Comparison of ENCODE assay signal across 21 cellular contexts in genomic region chr22:44584256-44584902, GRCh38.
DNase-seq lines count a peak whose midpoint lies in the region; ATAC-seq and TF ChIP-seq lines count a peak whose summit lies in the region.
"Had no signal": no experiment of that assay in that cellular context is flagged by ENCODE, and none has a peak within 500 bp of the region (broad histone marks: within the 10 kb centered on the region; RNA-seq: fewer than 3 reads in every experiment).

No MANE protein-coding gene starts in this region.

- no peaks in the 10 kb centered on the region for H3K4me1 Mint-ChIP-seq in activated CD4-positive, alpha-beta T cell treated with anti-CD3 and anti-CD28 coated beads for 36 hours
- H3K4me1 Mint-ChIP-seq in progenitor cell of endocrine pancreas (ENCODE audit: low read depth): peaks cover 6% of the 10 kb centered on the region

- H3K36me3 Mint-ChIP-seq in activated CD4-positive, alpha-beta T cell treated with anti-CD3 and anti-CD28 coated beads for 36 hours (ENCODE audit: low read depth): no peaks in the 10 kb centered on the region
- no peaks in the 10 kb centered on the region for H3K36me3 Mint-ChIP-seq in progenitor cell of endocrine pancreas (ENCODE audit: insufficient read depth)
- H3K36me3 Mint-ChIP-seq: naive thymus-derived CD8-positive, alpha-beta T cell had no signal

- H3K36me3 ChIP-seq in MG63 (no peaks in the 10 kb centered on the region), left ventricle myocardium inferior (no peaks in the 10 kb centered on the region)
- H3K36me3 ChIP-seq: stomach had no signal

- DNase-seq in activated CD4-positive, alpha-beta T cell treated with anti-CD3 and anti-CD28 coated beads for 36 hours: peak; percentile 2
- no peak for DNase-seq in activated CD4-positive, alpha-beta T cell treated with anti-CD3 and anti-CD28 coated beads for 1 hour
- DNase-seq in MG63 (peak; percentile 26), left ventricle myocardium inferior (peak; percentile 40), progenitor cell of endocrine pancreas (ENCODE audit: low spot score, unreplicated experiment) (no peak), OCI-M2 (lab: John Stamatoyannopoulos, UW; ENCODE audit: unreplicated experiment) (no peak), nucleus accumbens (lab: John Stamatoyannopoulos, UW) (no peak), GDM1 (lab: John Stamatoyannopoulos, UW) (no peak)
- DNase-seq: activated CD4-positive, alpha-beta T cell treated with anti-CD3 and anti-CD28 coated beads for 4 hours; foreskin fibroblast; hypothalamus; mesendoderm; naive thymus-derived CD8-positive, alpha-beta T cell; NCI-H524; stimulated activated CD4-positive, alpha-beta T cell treated with anti-CD3 and anti-CD28 coated beads, Interleukin-4, amount 100 ng/mL, for 1 hour; stomach; SW 1271 had no signal

- no peak overlapping the region for H3K4me3 Mint-ChIP-seq in activated CD4-positive, alpha-beta T cell treated with anti-CD3 and anti-CD28 coated beads for 36 hours
- no peak overlapping the region for H3K4me3 Mint-ChIP-seq in progenitor cell of endocrine pancreas (ENCODE audit: low read depth)
- H3K4me3 Mint-ChIP-seq: activated T-helper 17 cell treated with anti-CD3 and anti-CD28 coated beads, Interleukin-2, amount 50 U/mL, for 72 hours; naive thymus-derived CD8-positive, alpha-beta T cell had no signal

- no peaks in the 10 kb centered on the region for H3K9me3 Mint-ChIP-seq in activated CD4-positive, alpha-beta T cell treated with anti-CD3 and anti-CD28 coated beads for 36 hours (ENCODE audit: low read depth)
- H3K9me3 Mint-ChIP-seq in progenitor cell of endocrine pancreas (ENCODE audit: low read depth): peaks cover 2% of the 10 kb centered on the region
- H3K9me3 Mint-ChIP-seq: activated T-helper 17 cell treated with anti-CD3 and anti-CD28 coated beads, Interleukin-2, amount 50 U/mL, for 72 hours had no signal

- no peaks in the 10 kb centered on the region for H3K9me3 ChIP-seq in MG63
- peaks cover 4% of the 10 kb centered on the region for H3K9me3 ChIP-seq in left ventricle myocardium inferior (replicated peaks)
- H3K9me3 ChIP-seq: Caco-2 had no signal

- POLR2A ChIA-PET in activated CD4-positive, alpha-beta T cell treated with anti-CD3 and anti-CD28 coated beads for 36 hours (lab: Charles Lee): no interaction called here

- intact Hi-C loops in activated CD4-positive, alpha-beta T cell treated with anti-CD3 and anti-CD28 coated beads for 36 hours (cut with DNase I, micrococcal nuclease): no loop called here
- intact Hi-C loops in left ventricle myocardium inferior (cut with micrococcal nuclease): no loop called here

- no peak for TF ChIP-seq CTCF in left ventricle myocardium inferior (IDR thresholded peaks at IDR 0.05; ENCODE audit: borderline replicate concordance)
- no peak for TF ChIP-seq CTCF in progenitor cell of endocrine pancreas (IDR thresholded peaks at IDR 0.05; ENCODE audit: unreplicated experiment)

- H3K27ac Mint-ChIP-seq in activated CD4-positive, alpha-beta T cell treated with anti-CD3 and anti-CD28 coated beads for 36 hours: no peak overlapping the region
- H3K27ac Mint-ChIP-seq in progenitor cell of endocrine pancreas: peak overlapping the region; percentile 65
- H3K27ac Mint-ChIP-seq: activated T-helper 17 cell treated with anti-CD3 and anti-CD28 coated beads, Interleukin-2, amount 50 U/mL, for 72 hours had no signal

- no peaks in the 10 kb centered on the region for H3K4me1 ChIP-seq in left ventricle myocardium inferior

- no peak for ATAC-seq in activated CD4-positive, alpha-beta T cell treated with anti-CD3 and anti-CD28 coated beads for 36 hours
- ATAC-seq: activated T-helper 17 cell treated with anti-CD3 and anti-CD28 coated beads, Interleukin-2, amount 50 U/mL, for 72 hours; naive thymus-derived CD8-positive, alpha-beta T cell had no signal

- H3K27me3 Mint-ChIP-seq in activated CD4-positive, alpha-beta T cell treated with anti-CD3 and anti-CD28 coated beads for 36 hours: peaks cover 17% of the 10 kb centered on the region
- H3K27me3 Mint-ChIP-seq in progenitor cell of endocrine pancreas: peaks cover 38% of the 10 kb centered on the region

- H3K27me3 ChIP-seq in MG63: no peaks in the 10 kb centered on the region
- H3K27me3 ChIP-seq in left ventricle myocardium inferior (ENCODE audit: low read depth): peaks cover 45% of the 10 kb centered on the region

- CTCF ChIA-PET in activated CD4-positive, alpha-beta T cell treated with anti-CD3 and anti-CD28 coated beads for 36 hours (lab: Charles Lee): no interaction called here

- H3K4me3 ChIP-seq in MG63 (no peak overlapping the region), left ventricle myocardium inferior (no peak overlapping the region)
- H3K4me3 ChIP-seq: smooth muscle cell, stomach had no signal

- H3K27ac ChIP-seq in left ventricle myocardium inferior (replicated peaks): no peak overlapping the region
- H3K27ac ChIP-seq: epithelial cell of prostate, stomach had no signal

Comparison
In these comparisons a context has a peak if more than half of its experiments do, and no peak if none do; other contexts are left out.
1. DNase-seq: peak in activated CD4-positive, alpha-beta T cell treated with anti-CD3 and anti-CD28 coated beads for 36 hours (single experiment), MG63 (single experiment) and left ventricle myocardium inferior (single experiment); none in activated CD4-positive, alpha-beta T cell treated with anti-CD3 and anti-CD28 coated beads for 1 hour (single experiment), progenitor cell of endocrine pancreas (single experiment), OCI-M2 (single experiment), nucleus accumbens (0 of 56) and GDM1 (single experiment).